Comparison of ENCODE assay signal across 29 cellular contexts in the genomic region with DNA sequence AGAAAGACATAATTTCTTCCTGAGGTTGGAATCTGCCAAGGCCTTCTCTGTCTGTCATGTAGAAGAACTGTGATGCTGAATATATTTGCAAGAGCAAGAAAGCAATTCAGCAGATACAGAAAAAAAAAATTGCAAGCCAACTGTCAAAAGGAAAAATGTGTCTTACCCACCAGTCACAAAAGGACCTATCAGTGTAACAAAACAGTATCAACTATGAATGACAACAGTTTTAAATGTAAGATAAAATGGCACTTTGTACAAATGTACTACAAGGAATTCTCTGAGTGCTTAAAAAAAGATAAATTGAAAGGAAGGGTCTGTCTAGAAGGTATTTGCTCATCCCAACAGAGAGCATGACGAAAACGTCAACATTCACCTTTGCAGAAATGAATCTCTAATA.
DNase-seq lines count a peak whose midpoint lies in the region; TF ChIP-seq lines count a peak whose summit lies in the region.
"Had no signal": no experiment of that assay in that cellular context is flagged by ENCODE, and none has a peak within 500 bp of the region (broad histone marks: within the 10 kb centered on the region; RNA-seq: fewer than 3 reads in every experiment).

No MANE protein-coding gene starts in this region.

- H3K27me3 ChIP-seq in neural cell (ENCODE audit: insufficient read depth, low read depth, low read length): no peaks in the 10 kb centered on the region
- H3K27me3 ChIP-seq: BE2C; BLaER1; BLaER1 treated with 17β-estradiol and CSF1 and Interleukin-3, amounts not matched to agents 10 nM and 100 nM had no signal

- no peak overlapping the region for H3K4me3 ChIP-seq in neural cell (ENCODE audit: low read length)
- H3K4me3 ChIP-seq: A549; BLaER1; BLaER1 treated with 17β-estradiol and CSF1 and Interleukin-3, amounts not matched to agents 10 nM and 100 nM had no signal

- no peaks in the 10 kb centered on the region for H3K4me1 Mint-ChIP-seq in HFFc6 (ENCODE audit: low read depth)
- H3K4me1 Mint-ChIP-seq: B cell; CD14-positive monocyte; CD4-positive, alpha-beta memory T cell; CD4-positive, CD25-positive, alpha-beta regulatory T cell; CD8-positive, alpha-beta memory T cell had no signal

- no peak for DNase-seq in HFFc6
- DNase-seq: 8988T; ACHN; AML-193; BE2C; C1 segment of cervical spinal cord; Caco-2; Calu3; CD4-positive, alpha-beta memory T cell; CD4-positive, alpha-beta T cell; CD4-positive, CD25-positive, alpha-beta regulatory T cell; CD8-positive, alpha-beta memory T cell; CD8-positive, alpha-beta T cell; COR-L47; DMS 273 treated with DMSO at 0.1 percent for 48 hours; DMS153; DMS53; DMS79; DMS79 treated with DMSO at 0.1 percent for 48 hours; DND-41; EL had no signal

- peaks cover 42% of the 10 kb centered on the region for H3K9me3 Mint-ChIP-seq in HFFc6
- H3K9me3 Mint-ChIP-seq: CD14-positive monocyte had no signal

- no peak overlapping the region for H3K27ac Mint-ChIP-seq in HFFc6
- H3K27ac Mint-ChIP-seq: B cell; CD14-positive monocyte; CD4-positive, alpha-beta memory T cell; CD4-positive, alpha-beta T cell; CD4-positive, CD25-positive, alpha-beta regulatory T cell; CD8-positive, alpha-beta memory T cell; CD8-positive, alpha-beta T cell had no signal

- H3K9me3 ChIP-seq in neural cell (ENCODE audit: low read length): no peaks in the 10 kb centered on the region
- H3K9me3 ChIP-seq: A549; BE2C; BLaER1; BLaER1 treated with 17β-estradiol and CSF1 and Interleukin-3, amounts not matched to agents 10 nM and 100 nM; Caco-2 had no signal

- H3K9ac ChIP-seq in neural cell (ENCODE audit: low read length): no peak overlapping the region
- H3K9ac ChIP-seq: BLaER1; BLaER1 treated with 17β-estradiol and CSF1 and Interleukin-3, amounts not matched to agents 10 nM and 100 nM had no signal

- H3K36me3 Mint-ChIP-seq in HFFc6 (ENCODE audit: low read depth): no peaks in the 10 kb centered on the region
- H3K36me3 Mint-ChIP-seq: CD14-positive monocyte; CD4-positive, alpha-beta memory T cell; CD4-positive, CD25-positive, alpha-beta regulatory T cell; CD8-positive, alpha-beta memory T cell; CD8-positive, alpha-beta T cell had no signal

- H3K9me2 ChIP-seq in neural cell (ENCODE audit: insufficient read depth, low read length): no peaks in the 10 kb centered on the region

- H3K4me3 Mint-ChIP-seq in HFFc6: no peak overlapping the region
- H3K4me3 Mint-ChIP-seq: B cell; CD14-positive monocyte; CD4-positive, alpha-beta memory T cell; CD4-positive, alpha-beta T cell; CD4-positive, CD25-positive, alpha-beta regulatory T cell; CD8-positive, alpha-beta memory T cell; CD8-positive, alpha-beta T cell had no signal

- peak; percentile 95 for TF ChIP-seq EP300 in neural cell (conservative IDR thresholded peaks at IDR 0.05; ENCODE audit: poor library complexity, severe bottlenecking)

- no peaks in the 10 kb centered on the region for H3K27me3 Mint-ChIP-seq in HFFc6 (ENCODE audit: insufficient read depth)
- H3K27me3 Mint-ChIP-seq: B cell; CD4-positive, alpha-beta memory T cell; CD4-positive, alpha-beta T cell; CD4-positive, CD25-positive, alpha-beta regulatory T cell; CD8-positive, alpha-beta memory T cell had no signal

- no peaks in the 10 kb centered on the region for H3K36me3 ChIP-seq in neural cell (ENCODE audit: insufficient read depth, low read length)
- H3K36me3 ChIP-seq: BE2C; BLaER1; BLaER1 treated with 17β-estradiol and CSF1 and Interleukin-3, amounts not matched to agents 10 nM and 100 nM had no signal

- no peaks in the 10 kb centered on the region for H4K20me1 ChIP-seq in neural cell (ENCODE audit: insufficient read depth)
- H4K20me1 ChIP-seq: BLaER1; BLaER1 treated with 17β-estradiol and CSF1 and Interleukin-3, amounts not matched to agents 10 nM and 100 nM had no signal

- no peak for TF ChIP-seq RAD21 in neural cell (conservative IDR thresholded peaks at IDR 0.05)

- H3K27ac ChIP-seq in neural cell (ENCODE audit: low read length): peak overlapping the region; percentile 40
- H3K27ac ChIP-seq: 22Rv1; A549; BLaER1; BLaER1 treated with 17β-estradiol and CSF1 and Interleukin-3, amounts not matched to agents 10 nM and 100 nM; C4-2B had no signal

- H3K4me2 ChIP-seq in neural cell (ENCODE audit: low read length): no peak overlapping the region
- H3K4me2 ChIP-seq: A549; BLaER1; BLaER1 treated with 17β-estradiol and CSF1 and Interleukin-3, amounts not matched to agents 10 nM and 100 nM had no signal

- TF ChIP-seq CTCF in neural cell (IDR thresholded peaks at IDR 0.05; ENCODE audit: poor library complexity, severe bottlenecking) (no peak), HFFc6 (IDR thresholded peaks at IDR 0.05) (no peak)

- H3K79me2 ChIP-seq in neural cell (replicated peaks; ENCODE audit: insufficient read depth, low read length): no peaks in the 10 kb centered on the region

- no peaks in the 10 kb centered on the region for H3F3A ChIP-seq in neural cell (ENCODE audit: insufficient read depth, low read length, poor library complexity, severe bottlenecking)

- H2AFZ ChIP-seq in neural cell (ENCODE audit: low read depth, low read length): no peak overlapping the region

TF ChIP-seq in neural cell, 6 proteins besides CTCF, POLR2A, EP300 and RAD21:
- no peak for TF ChIP-seq POLR2AphosphoS5 (IDR thresholded peaks at IDR 0.05)
- TF ChIP-seq, protein P1, sequence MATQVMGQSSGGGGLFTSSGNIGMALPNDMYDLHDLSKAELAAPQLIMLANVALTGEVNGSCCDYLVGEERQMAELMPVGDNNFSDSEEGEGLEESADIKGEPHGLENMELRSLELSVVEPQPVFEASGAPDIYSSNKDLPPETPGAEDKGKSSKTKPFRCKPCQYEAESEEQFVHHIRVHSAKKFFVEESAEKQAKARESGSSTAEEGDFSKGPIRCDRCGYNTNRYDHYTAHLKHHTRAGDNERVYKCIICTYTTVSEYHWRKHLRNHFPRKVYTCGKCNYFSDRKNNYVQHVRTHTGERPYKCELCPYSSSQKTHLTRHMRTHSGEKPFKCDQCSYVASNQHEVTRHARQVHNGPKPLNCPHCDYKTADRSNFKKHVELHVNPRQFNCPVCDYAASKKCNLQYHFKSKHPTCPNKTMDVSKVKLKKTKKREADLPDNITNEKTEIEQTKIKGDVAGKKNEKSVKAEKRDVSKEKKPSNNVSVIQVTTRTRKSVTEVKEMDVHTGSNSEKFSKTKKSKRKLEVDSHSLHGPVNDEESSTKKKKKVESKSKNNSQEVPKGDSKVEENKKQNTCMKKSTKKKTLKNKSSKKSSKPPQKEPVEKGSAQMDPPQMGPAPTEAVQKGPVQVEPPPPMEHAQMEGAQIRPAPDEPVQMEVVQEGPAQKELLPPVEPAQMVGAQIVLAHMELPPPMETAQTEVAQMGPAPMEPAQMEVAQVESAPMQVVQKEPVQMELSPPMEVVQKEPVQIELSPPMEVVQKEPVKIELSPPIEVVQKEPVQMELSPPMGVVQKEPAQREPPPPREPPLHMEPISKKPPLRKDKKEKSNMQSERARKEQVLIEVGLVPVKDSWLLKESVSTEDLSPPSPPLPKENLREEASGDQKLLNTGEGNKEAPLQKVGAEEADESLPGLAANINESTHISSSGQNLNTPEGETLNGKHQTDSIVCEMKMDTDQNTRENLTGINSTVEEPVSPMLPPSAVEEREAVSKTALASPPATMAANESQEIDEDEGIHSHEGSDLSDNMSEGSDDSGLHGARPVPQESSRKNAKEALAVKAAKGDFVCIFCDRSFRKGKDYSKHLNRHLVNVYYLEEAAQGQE (IDR thresholded peaks at IDR 0.05; ENCODE audit: borderline replicate concordance): peak; percentile 47
TF ChIP-seq in neural cell: peak in this region for 1.
